ENCODE assay signal across 16 cellular contexts in the genomic region with DNA sequence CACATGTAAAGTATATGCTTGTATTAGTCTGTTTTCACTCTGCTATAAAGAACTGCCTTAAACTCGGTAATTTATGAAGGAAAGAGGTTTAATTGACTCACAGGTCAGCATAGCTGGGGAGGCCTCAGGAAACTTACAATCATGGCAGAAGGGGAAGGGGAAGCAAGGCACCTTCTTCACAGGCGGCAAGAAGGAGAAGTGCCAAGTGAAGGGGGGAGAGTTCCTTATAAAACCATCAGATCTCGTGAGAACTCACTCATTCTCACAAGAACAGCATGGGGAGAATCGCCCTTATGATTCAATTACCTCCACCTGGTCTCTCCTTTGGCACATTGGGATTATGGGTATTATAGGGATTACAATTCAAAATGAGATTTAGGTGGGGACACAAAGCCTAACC.
"Had no signal": no experiment of that assay in that cellular context is flagged by ENCODE, and none has a peak within 500 bp of the region (broad histone marks: within the 10 kb centered on the region; RNA-seq: fewer than 3 reads in every experiment).

No MANE protein-coding gene starts in this region.

- H3K27ac ChIP-seq: breast epithelium, parathyroid adenoma, transverse colon had no signal

- H3K4me3 ChIP-seq: breast epithelium, heart left ventricle, transverse colon had no signal

- H3K79me2 ChIP-seq: parathyroid adenoma had no signal

- H3K36me3 ChIP-seq: breast epithelium, heart left ventricle, transverse colon had no signal

- H3K4me1 ChIP-seq: breast epithelium, transverse colon had no signal

- DNase-seq: activated CD4-positive, alpha-beta T cell treated with anti-CD3 and anti-CD28 coated beads, Interleukin-2, amount 10 ng/mL, durations not matched to agents 24 days and 14 days; activated CD4-positive, CD25-positive, alpha-beta regulatory T cell; activated CD8-positive, alpha-beta memory T cell treated with anti-CD3 and anti-CD28 coated beads, Interleukin-2, amount 50 U/mL, for 4 hours; activated CD8-positive, alpha-beta T cell treated with anti-CD3 and anti-CD28 coated beads, Interleukin-2, amount 10 ng/mL, durations not matched to agents 7 days and 5 days; activated gamma-delta T cell; activated T-cell treated with anti-CD3 and anti-CD28 coated beads, Interleukin-2, amount 50 U/mL, for 48 hours; anterior cingulate cortex; cerebellar nuclear complex; effector memory CD4-positive, alpha-beta T cell; heart left ventricle; left colon; stimulated activated CD4-positive, alpha-beta T cell treated with anti-CD3 and anti-CD28 coated beads, Interleukin-2, amount 100 ng/mL, for 48 hours; stimulated activated naive B cell treated with anti-CD40 and anti-IgM and Interleukin-4, amounts not matched to agents 10 μg/mL and 1 μg/mL and 100 μg/mL, for 72 hours; transverse colon had no signal

- ATAC-seq: activated CD8-positive, alpha-beta T cell treated with anti-CD3 and anti-CD28 coated beads, Interleukin-2, amount 10 ng/mL, durations not matched to agents 7 days and 5 days; left colon; stimulated activated naive B cell treated with anti-CD40 and anti-IgM and Interleukin-4, amounts not matched to agents 10 μg/mL and 1 μg/mL and 100 μg/mL, for 72 hours had no signal

- H3K9me3 ChIP-seq: breast epithelium, heart left ventricle, transverse colon had no signal

- H3K27me3 ChIP-seq: breast epithelium, heart left ventricle, transverse colon had no signal

- H2AFZ ChIP-seq: parathyroid adenoma had no signal
